Comparison of ENCODE assay signal across 8 cellular contexts in genomic region chr9:26656003-26656940, GRCh38.
DNase-seq lines count a peak whose midpoint lies in the region; ATAC-seq, FAIRE-seq and TF ChIP-seq lines count a peak whose summit lies in the region.

No MANE protein-coding gene starts in this region.

- no peaks in the 10 kb centered on the region for H3K27me3 ChIP-seq in H1 (replicated peaks in 1 of 4; ENCODE audit: control insufficient read depth in 3 of 4, extremely low read depth in 1 of 4, insufficient read depth in 3 of 4, low read length in 3 of 4)

- no peaks in the 10 kb centered on the region for H3K79me2 ChIP-seq in H1 (ENCODE audit: control insufficient read depth in 1 of 2, insufficient read depth in 2 of 2, low read length in 2 of 2)

- no peaks in the 10 kb centered on the region for H3K9me3 ChIP-seq in H1 (ENCODE audit: insufficient read depth in 2 of 2, low read depth in 1 of 2, low read length in 1 of 2)

- POLR2A ChIA-PET in H1 (lab: Charles Lee; ENCODE audit: partially characterized antibody) = no interaction called here

- TF ChIP-seq EP300 in H1 (IDR thresholded peaks at IDR 0.05; ENCODE audit: borderline replicate concordance in 1 of 2, low read depth in 2 of 2, low read length in 2 of 2) = no peak

- no peak overlapping the region for H2BK15ac ChIP-seq in H1 (ENCODE audit: low read length)

- H3K23ac ChIP-seq in H1 (ENCODE audit: insufficient read length) = no peak overlapping the region

- H3K4me3 ChIP-seq in H1 (ENCODE audit: extremely low read depth in 1 of 4, insufficient read depth in 2 of 4, low read depth in 3 of 4, low read length in 4 of 4) = no peak overlapping the region
- no peak overlapping the region for H3K4me3 ChIP-seq in retinal pigment epithelial cell (ENCODE audit: low read length)

- no peak overlapping the region for H3K4ac ChIP-seq in H1 (replicated peaks; ENCODE audit: insufficient read length, low read depth, low read length)

- no peak overlapping the region for H3K14ac ChIP-seq in H1 (ENCODE audit: insufficient read length)

- H2BK120ac ChIP-seq in H1 (replicated peaks; ENCODE audit: low read depth, low read length) = no peak overlapping the region

- H4K5ac ChIP-seq in H1 (ENCODE audit: insufficient read length, low read depth, low read length) = no peak overlapping the region

- no peak overlapping the region for H3K56ac ChIP-seq in H1 (replicated peaks; ENCODE audit: insufficient read length, low read depth, low read length)

- H2AK5ac ChIP-seq in H1 (ENCODE audit: low read depth, low read length) = no peak overlapping the region

- peak; percentile 77 to 78 for TF ChIP-seq RAD21 in H1 (IDR thresholded peaks at IDR 0.05 in 1 of 2, conservative IDR thresholded peaks at IDR 0.05 in 1 of 2; ENCODE audit: low read depth in 2 of 2, low read length in 2 of 2)

- peak overlapping the region; percentile 72; the same call in 1 of the 2 replicates for H2AFZ ChIP-seq in H1 (ENCODE audit: low read length)

- no peak overlapping the region for H3K9ac ChIP-seq in H1 (replicated peaks in 1 of 4; ENCODE audit: extremely low read depth in 1 of 4, low read depth in 3 of 4, low read length in 3 of 4)

- no peak overlapping the region for H2BK5ac ChIP-seq in H1 (ENCODE audit: low read depth, low read length)

- CTCF ChIA-PET in H1 (lab: Charles Lee; ENCODE audit: partially characterized antibody) = interaction anchor here (0.6 to 2.3 kb wide), 27 partner anchors 9 to 691 kb away, joined by 3 to 17 read pairs (median 4); no protein-coding TSS in a partner anchor

- peak; percentile 11 for DNase-seq in NCI-H748 (lab: John Stamatoyannopoulos, UW; ENCODE audit: unreplicated experiment)
- DNase-seq in NCI-H748 treated with DMSO at 0.1 percent for 48 hours (lab: John Stamatoyannopoulos, UW) = no peak
- peak; percentile 27 to 69 for DNase-seq in NCI-H524 (lab: John Stamatoyannopoulos, UW)
- peak; percentile 9 to 58 for DNase-seq in H1 (ENCODE audit: low read depth in 1 of 2, low spot score in 2 of 2)
- no peak for DNase-seq in retinal pigment epithelial cell (ENCODE audit: low read depth)
- DNase-seq in stimulated activated CD4-positive, alpha-beta T cell treated with anti-CD3 and anti-CD28 coated beads, Interleukin-4, amount 100 ng/mL, for 24 hours = no peak
- no peak for DNase-seq in activated CD4-positive, CD25-positive, alpha-beta regulatory T cell treated with anti-CD3 and anti-CD28 coated beads, Interleukin-2, amount 50 U/mL, for 72 hours

- H3K4me2 ChIP-seq in H1 (ENCODE audit: insufficient read depth in 1 of 2, low read depth in 2 of 2, low read length in 2 of 2) = no peak overlapping the region

- no peak overlapping the region for H2BK12ac ChIP-seq in H1 (ENCODE audit: low read depth, low read length)

- H3K18ac ChIP-seq in H1 (ENCODE audit: extremely low read depth, low read length) = no peak overlapping the region; the same call in 1 of the 2 replicates

- H3K4me1 ChIP-seq in H1 (replicated peaks in 1 of 4; ENCODE audit: control insufficient read depth in 3 of 4, insufficient read depth in 4 of 4, low read length in 3 of 4) = no peaks in the 10 kb centered on the region

- no peaks in the 10 kb centered on the region for H3K79me1 ChIP-seq in H1 (ENCODE audit: low read depth, low read length)

- TF ChIP-seq CTCF in H1 (IDR thresholded peaks at IDR 0.05; ENCODE audit: control extremely low read depth in 1 of 3, insufficient read depth in 1 of 3, low read depth in 1 of 3, low read length in 3 of 3) = peak; percentile 47 to 76 (median 76)
- peak; percentile 63 for TF ChIP-seq CTCF in retinal pigment epithelial cell (conservative IDR thresholded peaks at IDR 0.05; ENCODE audit: low read depth, low read length)

- ATAC-seq in HG03108 (IDR thresholded peaks at IDR 0.05; ENCODE audit: unreplicated experiment) = no peak

- no peak overlapping the region for H2BK20ac ChIP-seq in H1 (ENCODE audit: low read length)

- no peak overlapping the region for H3K27ac ChIP-seq in H1 (ENCODE audit: low read depth, low read length)

- 67% methylated on average over 14 of the region's 14 CpGs; no CpG with 5 or more reads in 1 of the 2 experiments for WGBS in H1 (ENCODE audit: extremely low coverage in 1 of 2, insufficient coverage in 1 of 2, insufficient read length in 1 of 2, insufficient replicate concordance in 2 of 2, low coverage in 1 of 2, low lambda C conversion rate in 2 of 2, missing lambda C conversion rate in 1 of 2), 2 experiments

- no peak for TF ChIP-seq POLR2A in H1 (IDR thresholded peaks at IDR 0.05; ENCODE audit: control extremely low read depth in 1 of 2, low read depth in 2 of 2, low read length in 2 of 2)

- H3K23me2 ChIP-seq in H1 (ENCODE audit: low read depth, low read length) = no peaks in the 10 kb centered on the region

- H4K8ac ChIP-seq in H1 (ENCODE audit: extremely low read depth, insufficient read depth, low read length) = peak overlapping the region; percentile 63; the same call in 1 of the 2 replicates

- no peaks in the 10 kb centered on the region for H4K20me1 ChIP-seq in H1 (replicated peaks in 1 of 2; ENCODE audit: control insufficient read depth in 1 of 2, insufficient read depth in 2 of 2, low read length in 2 of 2)

- FAIRE-seq in H1 (lab: Jason Lieb, UNC) = peak; percentile 92

- no peak overlapping the region for H4K91ac ChIP-seq in H1 (replicated peaks; ENCODE audit: insufficient read length, low read length)

- no peaks in the 10 kb centered on the region for H3K36me3 ChIP-seq in H1 (ENCODE audit: control insufficient read depth in 2 of 4, insufficient read depth in 4 of 4, low read length in 3 of 4)

TF ChIP-seq in H1, 55 proteins besides CTCF, POLR2A, EP300 and RAD21:
- TF ChIP-seq KDM5A (IDR thresholded peaks at IDR 0.05; ENCODE audit: low read length) = no peak
- TF ChIP-seq GABPA (IDR thresholded peaks at IDR 0.05; ENCODE audit: borderline replicate concordance, insufficient read depth, low read length) = no peak
- TF ChIP-seq JUN (IDR thresholded peaks at IDR 0.05; ENCODE audit: low read depth, low read length) = no peak
- no peak for TF ChIP-seq SRF (IDR thresholded peaks at IDR 0.05; ENCODE audit: low read depth, low read length)
- no peak for TF ChIP-seq NRF1 (IDR thresholded peaks at IDR 0.05; ENCODE audit: low read depth, low read length)

Comparison
In these comparisons a context has a peak if more than half of its experiments do, and no peak if none do; other contexts are left out.
1. DNase-seq: peak in NCI-H748 (single experiment), NCI-H524 (2 of 2) and H1 (2 of 2); none in NCI-H748 treated with DMSO at 0.1 percent for 48 hours (single experiment), retinal pigment epithelial cell (single experiment), stimulated activated CD4-positive, alpha-beta T cell treated with anti-CD3 and anti-CD28 coated beads, Interleukin-4, amount 100 ng/mL, for 24 hours (single experiment) and activated CD4-positive, CD25-positive, alpha-beta regulatory T cell treated with anti-CD3 and anti-CD28 coated beads, Interleukin-2, amount 50 U/mL, for 72 hours (single experiment).